In genomic region chr10:126009590-126009989, GRCh38 we compare ENCODE assay signal across 14 cellular contexts.
A peak's percentile ranks its signal among the peaks of the same experiment; 100 is the strongest.
DNase-seq lines count a peak whose midpoint lies in the region; ATAC-seq and TF ChIP-seq lines count a peak whose summit lies in the region.
"Had no signal": no experiment of that assay in that cellular context is flagged by ENCODE, and none has a peak within 500 bp of the region (broad histone marks: within the 10 kb centered on the region; RNA-seq: fewer than 3 reads in every experiment).

No MANE protein-coding gene starts in this region.

- H3K27ac Mint-ChIP-seq in immature natural killer cell (peak overlapping the region in 4 of 6 donors; percentile 70 to 97 (median 74)), nephron progenitor cell (peak overlapping the region; percentile 99)
- H3K27ac Mint-ChIP-seq: HFFc6 had no signal

- H3K4me1 Mint-ChIP-seq in immature natural killer cell (peaks cover 58 to 75% of the 10 kb centered on the region in 2 donors), nephron progenitor cell (peaks cover 52% of the 10 kb centered on the region)

- ATAC-seq in GM19467 (IDR thresholded peaks at IDR 0.05; ENCODE audit: unreplicated experiment): no peak
- ATAC-seq: A549 had no signal

- H3K27me3 Mint-ChIP-seq in immature natural killer cell (ENCODE audit: low read depth in 3 of 3): peaks cover 0 to 4% (median 3%) of the 10 kb centered on the region in 3 donors
- H3K27me3 Mint-ChIP-seq in nephron progenitor cell (ENCODE audit: low read depth, poor library complexity): no peaks in the 10 kb centered on the region

- H3K4me3 Mint-ChIP-seq in immature natural killer cell: peak overlapping the region in 1 of 5 donors; percentile 7
- no peak overlapping the region for H3K4me3 Mint-ChIP-seq in nephron progenitor cell
- H3K4me3 Mint-ChIP-seq: HFFc6 had no signal

- DNase-seq in brain pericyte (ENCODE audit: low read depth, low spot score) (peak; percentile 75), immature natural killer cell (no peak), nephron progenitor cell (no peak), smooth muscle cell of the brain vasculature (ENCODE audit: low read depth, low spot score) (peak; percentile 44), HK-2 (ENCODE audit: unreplicated experiment) (no peak), cerebellum (ENCODE audit: low spot score) (no peak)
- DNase-seq in activated naive CD4-positive, alpha-beta T cell treated with anti-CD3 and anti-CD28 coated beads, Interleukin-2, amount 50 U/mL, for 16 hours: no peak
- DNase-seq: BE2C, DMS53, GF-D8, HCEC 1CT, HFFc6 had no signal

- H3K9me3 Mint-ChIP-seq in immature natural killer cell (peaks cover 0 to 2% (median 0%) of the 10 kb centered on the region in 6 donors), nephron progenitor cell (peaks cover 16% of the 10 kb centered on the region)
- H3K9me3 Mint-ChIP-seq: HFFc6 had no signal

- peaks cover 0 to 4% (median 0%) of the 10 kb centered on the region in 3 donors for H3K36me3 Mint-ChIP-seq in immature natural killer cell
- H3K36me3 Mint-ChIP-seq in nephron progenitor cell (ENCODE audit: low read depth): peaks cover 16% of the 10 kb centered on the region

- TF ChIP-seq CTCF in nephron progenitor cell (IDR thresholded peaks at IDR 0.05): no peak

Comparison
In these comparisons a context has a peak if more than half of its experiments do, and no peak if none do; other contexts are left out.
1. DNase-seq: peak in brain pericyte (single experiment) and smooth muscle cell of the brain vasculature (single experiment); none in immature natural killer cell (0 of 3), nephron progenitor cell (single experiment), HK-2 (single experiment), activated naive CD4-positive, alpha-beta T cell treated with anti-CD3 and anti-CD28 coated beads, Interleukin-2, amount 50 U/mL, for 16 hours (single experiment) and cerebellum (single experiment).